Comparison of ENCODE assay signal across 8 cellular contexts in genomic region chr2:84458436-84459027, GRCh38. TPM values are rescaled to one million over a fixed set of nuclear protein-coding genes. Genes with fewer than 3 reads are reported as not detected.
DNase-seq lines count a peak whose midpoint lies in the region; ATAC-seq and TF ChIP-seq lines count a peak whose summit lies in the region.

No MANE protein-coding gene starts in this region.

- ATAC-seq in GM21717 (IDR thresholded peaks at IDR 0.05; ENCODE audit: unreplicated experiment) = peak; percentile 33

- peak overlapping the region; percentile 95 for H3K4me3 ChIP-seq in left ventricle myocardium inferior
- H3K4me3 ChIP-seq in rectal smooth muscle tissue (ENCODE audit: low read length) = peak overlapping the region; percentile 74

- TF ChIP-seq CTCF in GM10248 (IDR thresholded peaks at IDR 0.05; ENCODE audit: control extremely low read depth, extremely low read depth, low read depth, missing control alignments) = no peak
- no peak for TF ChIP-seq CTCF in left ventricle myocardium inferior (IDR thresholded peaks at IDR 0.05; ENCODE audit: borderline replicate concordance)

- CTCF ChIA-PET in GM10248 (lab: Yijun Ruan, JAX) = interaction anchor here (1.2 to 3.4 kb wide), 3 partner anchors 11 to 467 kb away, joined by 3 to 12 read pairs (median 4); no protein-coding TSS in a partner anchor

- intact Hi-C loops in left ventricle myocardium inferior (cut with micrococcal nuclease) = no loop called here

- DNase-seq in GM10248 (ENCODE audit: extremely low spot score) (peak; percentile 29), left ventricle myocardium inferior (no peak), LoVo (ENCODE audit: low spot score) (no peak), NCI-H510A treated with DMSO at 0.1 percent for 48 hours (lab: John Stamatoyannopoulos, UW) (no peak)
- peak; percentile 24 for DNase-seq in activated naive CD4-positive, alpha-beta T cell treated with anti-CD3 and anti-CD28 coated beads, Interleukin-2, amount 50 U/mL, for 16 hours

- H3K9ac ChIP-seq in rectal smooth muscle tissue (ENCODE audit: low read length) = peak overlapping the region; percentile 81

- H3K9me3 ChIP-seq in KOPT-K1 (ENCODE audit: insufficient read depth, low read length, poor library complexity, severe bottlenecking) (no peaks in the 10 kb centered on the region), left ventricle myocardium inferior (replicated peaks) (no peaks in the 10 kb centered on the region)

- peaks cover 59% of the 10 kb centered on the region for H3K4me1 ChIP-seq in left ventricle myocardium inferior
- peaks cover 6% of the 10 kb centered on the region for H3K4me1 ChIP-seq in rectal smooth muscle tissue (ENCODE audit: control insufficient read depth, insufficient read depth, low read length)

- peak overlapping the region; percentile 68 for H3K27ac ChIP-seq in KOPT-K1 (ENCODE audit: low read depth, low read length, poor library complexity, severe bottlenecking)
- H3K27ac ChIP-seq in left ventricle myocardium inferior (replicated peaks) = peak overlapping the region; percentile 94
- peak overlapping the region; percentile 95 for H3K27ac ChIP-seq in rectal smooth muscle tissue (ENCODE audit: low read depth, low read length)

- no peaks in the 10 kb centered on the region for H3K36me3 ChIP-seq in KOPT-K1 (ENCODE audit: insufficient read depth, low read length)
- peaks cover 3% of the 10 kb centered on the region for H3K36me3 ChIP-seq in left ventricle myocardium inferior
- no peaks in the 10 kb centered on the region for H3K36me3 ChIP-seq in rectal smooth muscle tissue (ENCODE audit: control insufficient read depth, insufficient read depth, low read length)

- POLR2A ChIA-PET in GM10248 (lab: Yijun Ruan, JAX) = no interaction called here

- H3K27me3 ChIP-seq in left ventricle myocardium inferior (ENCODE audit: low read depth) (no peaks in the 10 kb centered on the region), rectal smooth muscle tissue (ENCODE audit: control insufficient read depth, insufficient read depth, low read length) (no peaks in the 10 kb centered on the region)

RNA-seq across cellular contexts. Expression of gene SUCLG1, which starts 0.5 kb away (rescaled TPM):
- 292 TPM for total RNA-seq in left ventricle myocardium inferior

RNA-seq across cellular contexts. Expression of gene DNAH6, which starts 57.8 kb away (rescaled TPM):
- 0.14 TPM for total RNA-seq in left ventricle myocardium inferior

Comparison
In these comparisons a context has a peak if more than half of its experiments do, and no peak if none do; other contexts are left out.
1. DNase-seq: peak in GM10248 (single experiment) and activated naive CD4-positive, alpha-beta T cell treated with anti-CD3 and anti-CD28 coated beads, Interleukin-2, amount 50 U/mL, for 16 hours (single experiment); none in left ventricle myocardium inferior (single experiment), LoVo (single experiment) and NCI-H510A treated with DMSO at 0.1 percent for 48 hours (single experiment).
2. Peak in every context shown above with its lines, with median percentiles within 50 percentile points of each other: H3K27ac ChIP-seq.